Comparison of ENCODE assay signal across 1 cellular context in the genomic region with DNA sequence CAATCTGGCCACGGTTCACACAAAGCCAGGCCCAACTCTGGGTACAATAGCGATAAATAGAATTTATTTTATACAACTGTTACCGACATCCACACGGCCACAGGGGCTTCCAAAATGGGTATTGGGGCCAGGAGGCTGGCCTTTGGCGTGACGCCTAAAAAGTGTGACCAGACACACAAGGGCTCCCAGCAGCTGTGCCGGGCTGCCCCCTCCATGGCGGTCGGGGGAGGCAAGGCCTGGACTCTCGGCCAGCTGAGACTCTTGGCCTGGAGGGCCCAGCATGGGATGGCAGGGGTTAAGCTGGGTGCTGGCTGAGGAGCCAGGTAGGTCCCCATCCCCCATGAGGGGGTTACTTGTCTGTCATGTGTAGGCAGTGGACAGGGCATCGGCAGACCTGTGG.
TF ChIP-seq lines count a peak whose summit lies in the region.

No MANE protein-coding gene starts in this region.

TF ChIP-seq in SK-N-SH treated with all-trans-retinoic acid at 6 μM for 48 hours, 23 proteins besides CTCF, POLR2A, EP300 and RAD21 (continued from another document):
- TF ChIP-seq, protein P1, sequence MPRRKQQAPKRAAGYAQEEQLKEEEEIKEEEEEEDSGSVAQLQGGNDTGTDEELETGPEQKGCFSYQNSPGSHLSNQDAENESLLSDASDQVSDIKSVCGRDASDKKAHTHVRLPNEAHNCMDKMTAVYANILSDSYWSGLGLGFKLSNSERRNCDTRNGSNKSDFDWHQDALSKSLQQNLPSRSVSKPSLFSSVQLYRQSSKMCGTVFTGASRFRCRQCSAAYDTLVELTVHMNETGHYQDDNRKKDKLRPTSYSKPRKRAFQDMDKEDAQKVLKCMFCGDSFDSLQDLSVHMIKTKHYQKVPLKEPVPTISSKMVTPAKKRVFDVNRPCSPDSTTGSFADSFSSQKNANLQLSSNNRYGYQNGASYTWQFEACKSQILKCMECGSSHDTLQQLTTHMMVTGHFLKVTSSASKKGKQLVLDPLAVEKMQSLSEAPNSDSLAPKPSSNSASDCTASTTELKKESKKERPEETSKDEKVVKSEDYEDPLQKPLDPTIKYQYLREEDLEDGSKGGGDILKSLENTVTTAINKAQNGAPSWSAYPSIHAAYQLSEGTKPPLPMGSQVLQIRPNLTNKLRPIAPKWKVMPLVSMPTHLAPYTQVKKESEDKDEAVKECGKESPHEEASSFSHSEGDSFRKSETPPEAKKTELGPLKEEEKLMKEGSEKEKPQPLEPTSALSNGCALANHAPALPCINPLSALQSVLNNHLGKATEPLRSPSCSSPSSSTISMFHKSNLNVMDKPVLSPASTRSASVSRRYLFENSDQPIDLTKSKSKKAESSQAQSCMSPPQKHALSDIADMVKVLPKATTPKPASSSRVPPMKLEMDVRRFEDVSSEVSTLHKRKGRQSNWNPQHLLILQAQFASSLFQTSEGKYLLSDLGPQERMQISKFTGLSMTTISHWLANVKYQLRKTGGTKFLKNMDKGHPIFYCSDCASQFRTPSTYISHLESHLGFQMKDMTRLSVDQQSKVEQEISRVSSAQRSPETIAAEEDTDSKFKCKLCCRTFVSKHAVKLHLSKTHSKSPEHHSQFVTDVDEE (CRISPR knock-in tag; IDR thresholded peaks at IDR 0.05): no peak
- TF ChIP-seq TCF4 (CRISPR knock-in tag; IDR thresholded peaks at IDR 0.05; ENCODE audit: borderline replicate concordance): no peak
- no peak for TF ChIP-seq ARNTL (CRISPR knock-in tag; IDR thresholded peaks at IDR 0.05; ENCODE audit: borderline replicate concordance, low read depth)
- no peak for TF ChIP-seq GLIS3 (CRISPR knock-in tag; IDR thresholded peaks at IDR 0.05)
- no peak for TF ChIP-seq SNAI2 (CRISPR knock-in tag; IDR thresholded peaks at IDR 0.05)
- TF ChIP-seq CSDC2 (CRISPR knock-in tag; IDR thresholded peaks at IDR 0.05): no peak
- TF ChIP-seq ISL1 (CRISPR knock-in tag; IDR thresholded peaks at IDR 0.05): no peak
- no peak for TF ChIP-seq ZNF8 (CRISPR knock-in tag; IDR thresholded peaks at IDR 0.05)
- TF ChIP-seq TOX (CRISPR knock-in tag; IDR thresholded peaks at IDR 0.05; ENCODE audit: borderline replicate concordance): no peak
- TF ChIP-seq, protein P2, sequence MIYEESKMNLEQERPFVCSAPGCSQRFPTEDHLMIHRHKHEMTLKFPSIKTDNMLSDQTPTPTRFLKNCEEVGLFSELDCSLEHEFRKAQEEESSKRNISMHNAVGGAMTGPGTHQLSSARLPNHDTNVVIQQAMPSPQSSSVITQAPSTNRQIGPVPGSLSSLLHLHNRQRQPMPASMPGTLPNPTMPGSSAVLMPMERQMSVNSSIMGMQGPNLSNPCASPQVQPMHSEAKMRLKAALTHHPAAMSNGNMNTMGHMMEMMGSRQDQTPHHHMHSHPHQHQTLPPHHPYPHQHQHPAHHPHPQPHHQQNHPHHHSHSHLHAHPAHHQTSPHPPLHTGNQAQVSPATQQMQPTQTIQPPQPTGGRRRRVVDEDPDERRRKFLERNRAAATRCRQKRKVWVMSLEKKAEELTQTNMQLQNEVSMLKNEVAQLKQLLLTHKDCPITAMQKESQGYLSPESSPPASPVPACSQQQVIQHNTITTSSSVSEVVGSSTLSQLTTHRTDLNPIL (CRISPR knock-in tag; IDR thresholded peaks at IDR 0.05; ENCODE audit: low read depth): no peak
